In genomic region chr11:79219186-79220045, GRCh38 we compare ENCODE assay signal across 17 cellular contexts.
"Had no signal": no experiment of that assay in that cellular context is flagged by ENCODE, and none has a peak within 500 bp of the region (broad histone marks: within the 10 kb centered on the region; RNA-seq: fewer than 3 reads in every experiment).

No MANE protein-coding gene starts in this region.

- H3K27ac ChIP-seq: left ventricle myocardium inferior, psoas muscle, upper lobe of left lung, WERI-Rb-1 had no signal

- ATAC-seq: activated CD8-positive, alpha-beta T cell treated with anti-CD3 and anti-CD28 coated beads, Interleukin-2, amount 10 ng/mL, durations not matched to agents 7 days and 5 days; psoas muscle; sciatic nerve had no signal

- DNase-seq: activated CD4-positive, alpha-beta T cell treated with anti-CD3 and anti-CD28 coated beads for 4 hours; activated CD8-positive, alpha-beta memory T cell treated with anti-CD3 and anti-CD28 coated beads, Interleukin-2, amount 50 U/mL, for 48 hours; activated CD8-positive, alpha-beta T cell treated with anti-CD3 and anti-CD28 coated beads, Interleukin-2, amount 10 ng/mL, durations not matched to agents 7 days and 5 days; activated naive CD4-positive, alpha-beta T cell treated with Interleukin-2 at 50 U/mL for 16 hours; cortex of kidney; effector memory CD4-positive, alpha-beta T cell; foreskin melanocyte; left ventricle myocardium inferior; mesendoderm; nephron progenitor cell; psoas muscle; stimulated activated CD4-positive, alpha-beta T cell treated with anti-CD3 and anti-CD28 coated beads, Interleukin-2, amount 100 ng/mL, for 24 hours; stimulated activated naive CD4-positive, alpha-beta T cell; T-helper 9 cell; upper lobe of left lung; WERI-Rb-1 had no signal
